ENCODE assay signal across 16 cellular contexts in the genomic region with DNA sequence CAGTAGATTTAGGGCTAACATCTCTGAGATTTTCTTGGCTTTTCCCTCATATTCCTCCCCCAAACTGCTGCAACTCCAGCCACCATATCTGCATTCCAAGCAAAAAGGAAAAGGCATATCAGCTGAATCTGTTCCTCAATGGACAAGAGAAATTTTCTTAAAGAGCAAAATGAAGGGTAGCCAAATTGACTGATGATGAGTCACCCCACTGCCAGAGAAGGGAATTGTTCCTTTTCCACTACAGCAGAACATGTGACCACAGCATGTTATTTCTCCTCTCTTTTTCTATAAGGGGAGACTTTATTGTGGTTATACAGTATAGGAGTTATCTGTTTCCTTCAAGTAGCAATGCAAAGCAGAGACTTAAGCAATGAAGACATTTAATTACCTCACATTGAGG.
DNase-seq lines count a peak whose midpoint lies in the region; ATAC-seq and TF ChIP-seq lines count a peak whose summit lies in the region.
"Had no signal": no experiment of that assay in that cellular context is flagged by ENCODE, and none has a peak within 500 bp of the region (broad histone marks: within the 10 kb centered on the region; RNA-seq: fewer than 3 reads in every experiment).

No MANE protein-coding gene starts in this region.

- no peak overlapping the region for H3K4me3 ChIP-seq in astrocyte of the spinal cord (ENCODE audit: low read depth, low read length)
- H3K4me3 ChIP-seq: BLaER1, coronary artery had no signal

- no peaks in the 10 kb centered on the region for H3K36me3 Mint-ChIP-seq in Calu3 (ENCODE audit: insufficient read depth, unreplicated experiment)
- H3K36me3 Mint-ChIP-seq: activated naive CD8-positive, alpha-beta T cell; stimulated activated naive B cell treated with anti-CD40 and anti-IgM and Interleukin-4, amounts not matched to agents 10 μg/mL and 1 μg/mL and 100 μg/mL, for 72 hours had no signal

- no peak overlapping the region for H3K4me3 Mint-ChIP-seq in Calu3 (ENCODE audit: low read depth, unreplicated experiment)
- H3K4me3 Mint-ChIP-seq: activated naive CD8-positive, alpha-beta T cell; stimulated activated naive B cell treated with anti-CD40 and anti-IgM and Interleukin-4, amounts not matched to agents 10 μg/mL and 1 μg/mL and 100 μg/mL, for 72 hours had no signal

- no TSS peak for BruUV-seq in Calu3 (replicated peaks; lab: Mats Ljungman, UMichigan)

- peak; percentile 80 for DNase-seq in COLO829 (ENCODE audit: low spot score)
- DNase-seq in NCI-H226 = peak; percentile 16
- DNase-seq in astrocyte of the spinal cord (ENCODE audit: low read depth, low spot score) = peak; percentile 41
- DNase-seq in kidney tubule cell (ENCODE audit: low spot score) = peak; percentile 29
- no peak for DNase-seq in SHP77 treated with DMSO at 0.1 percent for 48 hours (lab: John Stamatoyannopoulos, UW)
- no peak for DNase-seq in Calu3
- DNase-seq in NCI-H446 (lab: John Stamatoyannopoulos, UW) = no peak
- DNase-seq: kidney glomerular epithelial cell; NCI-H1105; NCI-H2227 treated with DMSO at 0.1 percent for 48 hours; stimulated activated CD4-positive, alpha-beta T cell treated with anti-CD3 and anti-CD28 coated beads, Interleukin-4, amount 100 ng/mL, for 1 hour; stimulated activated naive B cell treated with anti-CD40 and anti-IgM and Interleukin-4, amounts not matched to agents 10 μg/mL and 1 μg/mL and 100 μg/mL, for 72 hours had no signal

- peaks cover 43% of the 10 kb centered on the region for H3K27me3 Mint-ChIP-seq in Calu3 (ENCODE audit: unreplicated experiment)

- intact Hi-C loops in Calu3 (cut with micrococcal nuclease; ENCODE audit: unreplicated experiment) = no loop called here

- TF ChIP-seq CTCF in astrocyte of the spinal cord (IDR thresholded peaks at IDR 0.05; ENCODE audit: low read depth, low read length) = no peak
- no peak for TF ChIP-seq CTCF in Calu3 (IDR thresholded peaks at IDR 0.05; ENCODE audit: unreplicated experiment)

- H3K27ac Mint-ChIP-seq in Calu3 (ENCODE audit: unreplicated experiment) = no peak overlapping the region
- H3K27ac Mint-ChIP-seq: activated naive CD8-positive, alpha-beta T cell; stimulated activated naive B cell treated with anti-CD40 and anti-IgM and Interleukin-4, amounts not matched to agents 10 μg/mL and 1 μg/mL and 100 μg/mL, for 72 hours had no signal

- peaks cover 2% of the 10 kb centered on the region for H3K9me3 Mint-ChIP-seq in Calu3 (ENCODE audit: low read depth, unreplicated experiment)

- no peak for ATAC-seq in GM18520 (IDR thresholded peaks at IDR 0.05; ENCODE audit: unreplicated experiment)
- ATAC-seq: stimulated activated naive B cell treated with anti-CD40 and anti-IgM and Interleukin-4, amounts not matched to agents 10 μg/mL and 1 μg/mL and 100 μg/mL, for 72 hours had no signal

- CTCF ChIA-PET in Calu3 (lab: Charles Lee) = no interaction called here

- no peaks in the 10 kb centered on the region for H3K4me1 Mint-ChIP-seq in Calu3 (ENCODE audit: low read depth, unreplicated experiment)
- H3K4me1 Mint-ChIP-seq: stimulated activated naive B cell treated with anti-CD40 and anti-IgM and Interleukin-4, amounts not matched to agents 10 μg/mL and 1 μg/mL and 100 μg/mL, for 72 hours had no signal

- in situ Hi-C loops in astrocyte of the spinal cord (cut with HindIII; ENCODE audit: low sequenced_read_pairs) = no loop called here

Comparison
In these comparisons a context has a peak if more than half of its experiments do, and no peak if none do; other contexts are left out.
1. DNase-seq: peak in COLO829 (single experiment), NCI-H226 (single experiment), astrocyte of the spinal cord (single experiment) and kidney tubule cell (single experiment); none in SHP77 treated with DMSO at 0.1 percent for 48 hours (single experiment), Calu3 (single experiment) and NCI-H446 (0 of 2).